ENCODE assay signal across 10 cellular contexts in the genomic region with DNA sequence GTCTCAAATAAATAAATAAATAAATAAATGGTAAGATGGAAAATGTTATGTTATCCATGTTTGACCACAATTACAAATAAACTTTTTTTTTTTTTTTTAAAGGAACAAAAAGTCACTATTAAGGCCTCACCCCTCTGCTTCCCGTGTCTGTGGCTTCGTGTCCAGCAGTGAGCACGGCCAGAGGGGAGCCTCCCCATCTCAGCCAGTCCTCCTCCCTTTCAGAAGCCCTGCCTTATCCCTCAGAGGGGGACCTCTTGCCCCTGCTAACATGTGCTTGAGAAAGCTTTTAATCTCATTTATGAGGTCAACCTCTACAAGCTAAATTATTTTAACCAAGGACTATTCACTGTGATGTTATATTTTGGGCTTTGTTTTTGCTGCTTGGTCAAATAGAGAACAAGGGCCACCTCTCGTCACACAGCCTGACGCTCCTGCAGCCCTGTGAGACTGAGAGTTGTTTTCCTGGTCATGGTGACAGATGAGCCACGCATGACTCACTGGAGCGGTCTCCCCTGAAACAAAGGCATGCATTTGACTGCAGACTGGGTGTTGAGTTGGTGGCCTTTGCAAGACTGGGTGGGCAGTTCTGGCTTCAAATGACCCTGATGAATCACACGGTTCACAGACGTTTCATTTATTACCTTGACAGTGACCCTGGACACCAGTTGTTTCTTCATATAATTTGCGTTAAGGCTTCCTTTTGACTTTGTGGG.
A peak's percentile ranks its signal among the peaks of the same experiment; 100 is the strongest.
DNase-seq lines count a peak whose midpoint lies in the region; ATAC-seq and FAIRE-seq lines count a peak whose summit lies in the region.
"Had no signal": no experiment of that assay in that cellular context is flagged by ENCODE, and none has a peak within 500 bp of the region (broad histone marks: within the 10 kb centered on the region; RNA-seq: fewer than 3 reads in every experiment).

No MANE protein-coding gene starts in this region.

- peaks cover 4% of the 10 kb centered on the region for H3K36me3 Mint-ChIP-seq in activated CD8-positive, alpha-beta memory T cell treated with anti-CD3 and anti-CD28 coated beads, Interleukin-2, amount 10 ng/mL, durations not matched to agents 7 days and 5 days
- H3K36me3 Mint-ChIP-seq in T-helper 17 cell (ENCODE audit: low read depth), result no peaks in the 10 kb centered on the region

- peaks cover 29% of the 10 kb centered on the region for H3K4me1 Mint-ChIP-seq in activated CD8-positive, alpha-beta memory T cell treated with anti-CD3 and anti-CD28 coated beads, Interleukin-2, amount 10 ng/mL, durations not matched to agents 7 days and 5 days
- H3K4me1 Mint-ChIP-seq in T-helper 17 cell, result peaks cover 6% of the 10 kb centered on the region

- ATAC-seq in HG02973 (IDR thresholded peaks at IDR 0.05; ENCODE audit: unreplicated experiment) (peak; percentile 51), T-helper 17 cell (no peak)
- peak; percentile 98 for ATAC-seq in activated CD8-positive, alpha-beta memory T cell treated with anti-CD3 and anti-CD28 coated beads, Interleukin-2, amount 10 ng/mL, durations not matched to agents 7 days and 5 days

- H3K27ac ChIP-seq in small intestine (ENCODE audit: low read depth in 1 of 2, low read length in 1 of 2), result no peak overlapping the region

- H3K36me3 ChIP-seq in small intestine (ENCODE audit: control insufficient read depth in 2 of 2, insufficient read depth in 2 of 2, low read length in 2 of 2), result peaks cover 0 to 2% of the 10 kb centered on the region in 2 donors

- DNase-seq in AG08395 (ENCODE audit: low spot score) (peak; percentile 85), left kidney (ENCODE audit: low read depth, low spot score) (peak; percentile 83), COR-L47 (lab: John Stamatoyannopoulos, UW) (no peak), small intestine (no peak), T-helper 17 cell (no peak), NCI-H2196 (lab: John Stamatoyannopoulos, UW; ENCODE audit: unreplicated experiment) (no peak)
- peak; percentile 78 for DNase-seq in activated CD8-positive, alpha-beta memory T cell treated with anti-CD3 and anti-CD28 coated beads, Interleukin-2, amount 10 ng/mL, durations not matched to agents 7 days and 5 days
- DNase-seq: left cardiac atrium had no signal

- H3K9me3 ChIP-seq in small intestine (ENCODE audit: control insufficient read depth, low read depth) (no peaks in the 10 kb centered on the region), T-helper 17 cell (ENCODE audit: control insufficient read depth, low read length, poor library complexity, severe bottlenecking) (no peaks in the 10 kb centered on the region)

- no peak for FAIRE-seq in small intestine (lab: Jason Lieb, UNC)
- FAIRE-seq: G401.6 had no signal

- H3K4me3 ChIP-seq in small intestine (ENCODE audit: low read depth in 1 of 2, low read length in 2 of 2), result no peak overlapping the region

- WGBS in small intestine, 3 donors, result 69 to 81% (median 78%) methylated on average over 10 of the region's 10 CpGs

- H3K4me1 ChIP-seq in small intestine (ENCODE audit: control insufficient read depth in 2 of 2, insufficient read depth in 1 of 2, low read depth in 1 of 2, low read length in 1 of 2), result no peaks in the 10 kb centered on the region

- no peaks in the 10 kb centered on the region for H3K27me3 ChIP-seq in small intestine (ENCODE audit: control insufficient read depth in 2 of 2, insufficient read depth in 2 of 2, low read length in 2 of 2)

- H3K27me3 Mint-ChIP-seq in activated CD8-positive, alpha-beta memory T cell treated with anti-CD3 and anti-CD28 coated beads, Interleukin-2, amount 10 ng/mL, durations not matched to agents 7 days and 5 days, result no peaks in the 10 kb centered on the region
- H3K27me3 Mint-ChIP-seq in T-helper 17 cell, result peaks cover 13% of the 10 kb centered on the region

- H3K9me3 Mint-ChIP-seq in activated CD8-positive, alpha-beta memory T cell treated with anti-CD3 and anti-CD28 coated beads, Interleukin-2, amount 10 ng/mL, durations not matched to agents 7 days and 5 days (ENCODE audit: low read depth), result no peaks in the 10 kb centered on the region

- H3K4me3 Mint-ChIP-seq in activated CD8-positive, alpha-beta memory T cell treated with anti-CD3 and anti-CD28 coated beads, Interleukin-2, amount 10 ng/mL, durations not matched to agents 7 days and 5 days, result no peak overlapping the region
- no peak overlapping the region for H3K4me3 Mint-ChIP-seq in T-helper 17 cell

- CTCF ChIA-PET in activated CD8-positive, alpha-beta memory T cell treated with anti-CD3 and anti-CD28 coated beads, Interleukin-2, amount 10 ng/mL, durations not matched to agents 7 days and 5 days (lab: Charles Lee), result no interaction called here

- H3K27ac Mint-ChIP-seq in activated CD8-positive, alpha-beta memory T cell treated with anti-CD3 and anti-CD28 coated beads, Interleukin-2, amount 10 ng/mL, durations not matched to agents 7 days and 5 days, result peak overlapping the region; percentile 61
- H3K27ac Mint-ChIP-seq in T-helper 17 cell, result no peak overlapping the region

Comparison
In these comparisons a context has a peak if more than half of its experiments do, and no peak if none do; other contexts are left out.
1. DNase-seq: peak in AG08395 (single experiment), activated CD8-positive, alpha-beta memory T cell treated with anti-CD3 and anti-CD28 coated beads, Interleukin-2, amount 10 ng/mL, durations not matched to agents 7 days and 5 days (single experiment) and left kidney (single experiment); none in COR-L47 (single experiment), small intestine (single experiment), T-helper 17 cell (0 of 3) and NCI-H2196 (single experiment).